ENCODE assay signal across 14 cellular contexts in genomic region chr12:117033382-117034045, GRCh38.
DNase-seq lines count a peak whose midpoint lies in the region; ATAC-seq, FAIRE-seq and TF ChIP-seq lines count a peak whose summit lies in the region.
"Had no signal": no experiment of that assay in that cellular context is flagged by ENCODE, and none has a peak within 500 bp of the region (broad histone marks: within the 10 kb centered on the region; RNA-seq: fewer than 3 reads in every experiment).

No MANE protein-coding gene starts in this region.

- POLR2A ChIA-PET in Panc1 (lab: Charles Lee): no interaction called here

- peak; percentile 24 for DNase-seq in NCI-H2196 (lab: John Stamatoyannopoulos, UW; ENCODE audit: unreplicated experiment)
- no peak for DNase-seq in NCI-H2196 treated with DMSO at 0.1 percent for 48 hours (lab: John Stamatoyannopoulos, UW; ENCODE audit: unreplicated experiment)
- DNase-seq in Panc1 (ENCODE audit: low read depth, low spot score): no peak
- peak; percentile 48 for DNase-seq in left ventricle myocardium superior
- DNase-seq in skeletal muscle cell (ENCODE audit: low read depth): no peak
- DNase-seq in GM12892 (ENCODE audit: insufficient read length): no peak
- DNase-seq in small intestine: no peak
- DNase-seq: activated T-cell treated with anti-CD3 and anti-CD28 coated beads for 4 hours, kidney glomerular epithelial cell, PC-9 had no signal

- H3K27me3 ChIP-seq in Panc1 (ENCODE audit: control insufficient read depth, insufficient read depth, low read length): no peaks in the 10 kb centered on the region
- peaks cover 1 to 3% of the 10 kb centered on the region in 2 donors for H3K27me3 ChIP-seq in small intestine (ENCODE audit: control insufficient read depth in 2 of 2, insufficient read depth in 2 of 2, low read length in 2 of 2)

- intact Hi-C loops in Panc1 (cut with micrococcal nuclease; ENCODE audit: unreplicated experiment): no loop called here
- intact Hi-C loops in left ventricle myocardium superior (cut with micrococcal nuclease): no loop called here

- no peak for TF ChIP-seq POLR2A in GM12892 (IDR thresholded peaks at IDR 0.05; ENCODE audit: low read depth, low read length)

- ATAC-seq in Panc1 (0 out of 2 replicates have a peak, but pooled peaks have one; percentile 4), left ventricle myocardium superior (peak; percentile 68), GM21737 (IDR thresholded peaks at IDR 0.05; ENCODE audit: unreplicated experiment) (no peak)

- no peaks in the 10 kb centered on the region for H3K36me3 ChIP-seq in Panc1 (ENCODE audit: control insufficient read depth, insufficient read depth, low read length)
- peaks cover 0 to 2% of the 10 kb centered on the region in 2 donors for H3K36me3 ChIP-seq in small intestine (ENCODE audit: control insufficient read depth in 2 of 2, insufficient read depth in 2 of 2, low read length in 2 of 2)

- no peak for FAIRE-seq in GM12892 (lab: Jason Lieb, UNC)
- no peak for FAIRE-seq in small intestine (lab: Jason Lieb, UNC)
- FAIRE-seq: A549, GM18507 had no signal

- in situ Hi-C loops in Panc1 (cut with HindIII; ENCODE audit: low pct_unique_long_range_greater_than_20kb, low sequenced_read_pairs): no loop called here

- H3K4me3 ChIP-seq in Panc1 (ENCODE audit: low read depth in 2 of 2, low read length in 2 of 2): no peak overlapping the region
- peak overlapping the region; percentile 12 for H3K4me3 ChIP-seq in skeletal muscle cell (ENCODE audit: low read depth, low read length)
- H3K4me3 ChIP-seq in small intestine (ENCODE audit: low read depth in 1 of 2, low read length in 2 of 2): no peak overlapping the region
- H3K4me3 ChIP-seq: A549, PC-9 had no signal

- H3K27ac ChIP-seq in Panc1 (ENCODE audit: low read length) (no peak overlapping the region), small intestine (ENCODE audit: low read depth in 1 of 2, low read length in 1 of 2) (no peak overlapping the region)
- H3K27ac ChIP-seq: A549, KMS-11, PC-9 had no signal

- H3K9me3 ChIP-seq in Panc1 (ENCODE audit: control insufficient read depth, insufficient read depth, low read depth, low read length) (no peaks in the 10 kb centered on the region), small intestine (ENCODE audit: control insufficient read depth, low read depth) (no peaks in the 10 kb centered on the region)
- H3K9me3 ChIP-seq: A549 had no signal

- CTCF ChIA-PET in Panc1 (lab: Charles Lee): interaction anchor here (0.7 to 1.1 kb wide), 2 partner anchors 32 to 87 kb away, joined by 3 to 5 read pairs; no protein-coding TSS in a partner anchor

- 31 to 65% (median 52%) methylated on average over 19 of the region's 19 CpGs for WGBS in small intestine, 3 donors

- no TSS peak for BruUV-seq in Panc1 (replicated peaks; lab: Mats Ljungman, UMichigan)

- TF ChIP-seq CTCF in Panc1 (IDR thresholded peaks at IDR 0.05): no peak

- no peaks in the 10 kb centered on the region for H3K4me1 ChIP-seq in Panc1 (ENCODE audit: control insufficient read depth, insufficient read depth, low read length)
- H3K4me1 ChIP-seq in small intestine (ENCODE audit: control insufficient read depth in 2 of 2, insufficient read depth in 1 of 2, low read depth in 1 of 2, low read length in 1 of 2): no peaks in the 10 kb centered on the region
- H3K4me1 ChIP-seq: A549 had no signal

Comparison
In these comparisons a context has a peak if more than half of its experiments do, and no peak if none do; other contexts are left out.
1. DNase-seq: peak in NCI-H2196 (single experiment) and left ventricle myocardium superior (single experiment); none in NCI-H2196 treated with DMSO at 0.1 percent for 48 hours (single experiment), Panc1 (single experiment), skeletal muscle cell (single experiment), GM12892 (single experiment) and small intestine (single experiment).